Comparison of ENCODE assay signal across 1 cellular context in the genomic region with DNA sequence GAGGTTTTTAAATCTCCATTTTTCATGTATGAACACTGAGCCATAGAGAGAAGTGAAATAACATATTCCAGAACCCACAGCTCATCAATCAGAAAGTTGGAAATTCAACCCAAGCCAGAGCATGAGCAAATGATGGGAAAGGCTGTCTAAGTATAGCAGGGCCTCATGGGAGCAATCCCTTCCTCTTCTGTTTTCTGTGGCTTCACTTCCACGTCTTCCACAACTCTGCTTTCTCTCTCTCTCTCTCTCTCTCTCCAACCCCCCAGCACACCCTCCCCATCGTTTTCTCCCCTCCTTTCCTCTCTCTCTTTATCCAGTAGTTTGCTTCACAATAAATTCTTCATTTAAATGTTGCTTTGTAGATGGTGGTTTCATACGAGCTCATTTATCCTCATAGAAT.
TF ChIP-seq lines count a peak whose summit lies in the region.

No MANE protein-coding gene starts in this region.

TF ChIP-seq in H1, 55 proteins besides CTCF, POLR2A, EP300 and RAD21:
- TF ChIP-seq SP2 (IDR thresholded peaks at IDR 0.05; ENCODE audit: low read length): no peak
- no peak for TF ChIP-seq SIX5 (IDR thresholded peaks at IDR 0.05; ENCODE audit: low read depth, low read length)
- TF ChIP-seq RNF2 (IDR thresholded peaks at IDR 0.05; ENCODE audit: borderline replicate concordance, low read depth, low read length, missing control alignments, poor library complexity, severe bottlenecking): no peak
- TF ChIP-seq EGR1 (IDR thresholded peaks at IDR 0.05; ENCODE audit: borderline replicate concordance, low read depth, low read length): no peak
- TF ChIP-seq GABPA (IDR thresholded peaks at IDR 0.05; ENCODE audit: borderline replicate concordance, insufficient read depth, low read length): no peak
- TF ChIP-seq RFX5 (IDR thresholded peaks at IDR 0.05; ENCODE audit: borderline replicate concordance, low read depth, low read length): no peak
- no peak for TF ChIP-seq BACH1 (IDR thresholded peaks at IDR 0.05; ENCODE audit: low read length)
- no peak for TF ChIP-seq BCL11A (IDR thresholded peaks at IDR 0.05; ENCODE audit: low read depth in 2 of 2, low read length in 2 of 2)
- no peak for TF ChIP-seq JUN (IDR thresholded peaks at IDR 0.05; ENCODE audit: low read depth, low read length)
- TF ChIP-seq SP4 (IDR thresholded peaks at IDR 0.05; ENCODE audit: low read length): no peak
- TF ChIP-seq FOSL1 (IDR thresholded peaks at IDR 0.05; ENCODE audit: insufficient read depth, low read depth, low read length): no peak
